In the genomic region with DNA sequence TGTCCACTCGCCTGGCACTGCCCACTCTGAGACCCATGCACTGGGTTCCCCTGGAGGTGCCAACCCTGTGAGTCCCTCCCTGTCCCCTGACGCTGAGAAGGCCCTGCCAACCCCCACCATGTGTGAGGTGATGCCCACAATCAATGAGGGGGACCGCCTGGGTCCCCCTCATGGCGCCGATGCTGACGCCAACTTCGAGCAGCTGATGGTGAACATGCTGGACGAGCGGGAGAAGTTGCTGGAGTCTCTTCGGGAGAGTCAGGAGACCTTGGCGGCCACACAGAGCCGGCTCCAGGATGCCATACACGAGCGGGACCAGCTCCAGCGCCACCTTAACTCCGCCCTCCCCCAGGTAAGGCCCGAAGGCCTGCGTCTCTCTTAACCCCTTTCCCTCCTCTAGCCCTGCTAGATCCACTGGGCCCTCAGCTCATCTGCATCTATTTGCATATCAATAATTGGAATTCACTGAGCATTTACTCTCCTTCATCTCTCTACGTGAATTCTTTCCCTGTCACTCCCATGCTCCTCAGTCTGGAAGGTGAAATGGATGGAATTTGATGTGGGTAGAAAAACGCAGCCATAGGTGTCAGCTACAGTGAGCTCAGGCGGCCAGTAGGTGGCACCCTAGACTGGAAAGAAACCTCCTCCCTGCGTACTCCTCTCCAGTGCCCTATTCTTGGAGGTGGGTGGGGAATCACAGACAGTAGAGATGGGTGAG, we compare ENCODE assay signal across 1 cellular context.
TF ChIP-seq lines count a peak whose summit lies in the region.

No MANE protein-coding gene starts in this region.

TF ChIP-seq in IMR-90, 13 proteins besides CTCF, POLR2A, EP300 and RAD21:
- no peak for TF ChIP-seq FOS (IDR thresholded peaks at IDR 0.05; ENCODE audit: low read depth, low read length)
- TF ChIP-seq BHLHE40 (IDR thresholded peaks at IDR 0.05; ENCODE audit: low read depth, low read length) = no peak
- TF ChIP-seq SMC3 (IDR thresholded peaks at IDR 0.05; ENCODE audit: low read depth, low read length) = peak; percentile 76
- TF ChIP-seq, protein P1, sequence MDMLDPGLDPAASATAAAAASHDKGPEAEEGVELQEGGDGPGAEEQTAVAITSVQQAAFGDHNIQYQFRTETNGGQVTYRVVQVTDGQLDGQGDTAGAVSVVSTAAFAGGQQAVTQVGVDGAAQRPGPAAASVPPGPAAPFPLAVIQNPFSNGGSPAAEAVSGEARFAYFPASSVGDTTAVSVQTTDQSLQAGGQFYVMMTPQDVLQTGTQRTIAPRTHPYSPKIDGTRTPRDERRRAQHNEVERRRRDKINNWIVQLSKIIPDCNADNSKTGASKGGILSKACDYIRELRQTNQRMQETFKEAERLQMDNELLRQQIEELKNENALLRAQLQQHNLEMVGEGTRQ (IDR thresholded peaks at IDR 0.05; ENCODE audit: low read depth, low read length) = no peak
- no peak for TF ChIP-seq MXI1 (IDR thresholded peaks at IDR 0.05; ENCODE audit: borderline replicate concordance, low read depth, low read length)
